18 cellular contexts compared by ENCODE assay signal in the genomic region with DNA sequence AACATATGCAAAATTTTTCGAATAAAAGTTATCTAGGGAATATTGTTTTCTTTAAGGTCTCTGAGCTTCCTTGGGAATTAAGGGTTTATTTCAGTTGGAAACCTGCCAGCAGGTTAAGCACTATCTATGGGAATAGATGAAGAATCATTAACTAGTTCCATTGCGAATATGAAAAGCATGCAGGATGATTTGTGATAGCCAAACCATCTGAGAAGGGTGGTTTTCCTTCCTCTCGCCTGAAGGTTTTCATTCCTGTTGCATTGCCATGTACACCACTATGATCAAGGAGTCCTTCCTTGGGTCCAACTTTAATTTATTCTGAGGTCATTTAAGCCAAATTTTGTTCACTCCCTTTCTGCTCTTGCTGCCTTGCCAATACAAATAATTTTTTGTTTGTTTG.
"Had no signal": no experiment of that assay in that cellular context is flagged by ENCODE, and none has a peak within 500 bp of the region (broad histone marks: within the 10 kb centered on the region; RNA-seq: fewer than 3 reads in every experiment).

No MANE protein-coding gene starts in this region.

- H3K4me3 Mint-ChIP-seq: natural killer cell, neural progenitor cell, type B pancreatic cell had no signal

- DNase-seq: cortex of kidney; dorsolateral prefrontal cortex; effector CD8-positive, alpha-beta T cell; kidney; natural killer cell; nucleus accumbens; ovary; right cardiac atrium; stimulated activated CD4-positive, alpha-beta T cell treated with anti-CD3 and anti-CD28 coated beads, Interleukin-2, amount 100 ng/mL, for 48 hours; stimulated activated naive CD8-positive, alpha-beta T cell treated with anti-CD3 and anti-CD28 coated beads, Interleukin-15, Interleukin-2, amounts not matched to agents 100 U/mL and 50 U/mL, for 24 hours; thyroid gland; uterus had no signal

- ATAC-seq: esophagus mucosa; gastroesophageal sphincter; natural killer cell; stimulated activated naive CD8-positive, alpha-beta T cell treated with anti-CD3 and anti-CD28 coated beads, Interleukin-15, Interleukin-2, amounts not matched to agents 100 U/mL and 50 U/mL, for 24 hours had no signal

- H3K4me3 ChIP-seq: dorsolateral prefrontal cortex, gastroesophageal sphincter, neural progenitor cell, ovary, smooth muscle cell, suprapubic skin, thyroid gland, uterus had no signal

- H3K27ac ChIP-seq: dorsolateral prefrontal cortex, gastroesophageal sphincter, neural progenitor cell, ovary, suprapubic skin, thyroid gland, uterus had no signal

- H3K36me3 Mint-ChIP-seq: neural progenitor cell, type B pancreatic cell had no signal

- H3K27ac Mint-ChIP-seq: natural killer cell, neural progenitor cell, type B pancreatic cell had no signal

- H3K27me3 ChIP-seq: neural progenitor cell, ovary, suprapubic skin, thyroid gland, uterus had no signal

- H3K4me1 Mint-ChIP-seq: natural killer cell, neural progenitor cell had no signal

- FAIRE-seq: kidney had no signal

- H3K27me3 Mint-ChIP-seq: type B pancreatic cell had no signal

- H3K36me3 ChIP-seq: gastroesophageal sphincter, neural progenitor cell, ovary, suprapubic skin, thyroid gland, uterus had no signal

- H3K9me3 Mint-ChIP-seq: type B pancreatic cell had no signal
